7 cellular contexts compared by ENCODE assay signal in the genomic region with DNA sequence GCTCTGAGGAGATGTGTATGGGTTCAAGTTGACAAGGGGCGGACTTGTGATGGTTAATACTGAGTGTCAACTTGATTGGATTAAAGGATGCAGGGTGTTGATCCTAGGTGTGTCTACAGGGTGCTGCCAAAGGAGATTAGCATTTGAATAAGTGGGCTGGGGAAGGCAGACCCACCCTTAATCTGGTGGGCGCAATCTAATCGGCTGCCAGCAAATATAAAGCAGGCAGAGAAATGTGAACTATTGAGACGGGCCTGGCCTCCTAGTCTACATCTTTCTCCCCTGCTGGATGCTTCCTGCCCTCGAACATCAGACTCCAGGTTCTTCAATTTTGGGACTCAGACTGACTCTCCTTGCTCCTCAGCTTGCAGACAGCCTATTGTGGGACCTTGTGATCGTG. TPM values are rescaled to one million over a fixed set of nuclear protein-coding genes. Genes with fewer than 3 reads are reported as not detected.
"Had no signal": no experiment of that assay in that cellular context is flagged by ENCODE, and none has a peak within 500 bp of the region (broad histone marks: within the 10 kb centered on the region; RNA-seq: fewer than 3 reads in every experiment).

No MANE protein-coding gene starts in this region.

- H3K4me3 ChIP-seq: GM23248, K562 had no signal

- DNase-seq: GM23248, GOT3, H7, HCEC 1CT, IMR-90, KG1 had no signal

- ATAC-seq: K562 had no signal

RNA-seq across cellular contexts. Expression of gene SMIM10L2A, which starts 26.7 kb away (rescaled TPM):
- total RNA-seq: GM23248 had no signal
